19 cellular contexts compared by ENCODE assay signal in genomic region chr6:74551896-74552295, GRCh38.
"Had no signal": no experiment of that assay in that cellular context is flagged by ENCODE, and none has a peak within 500 bp of the region (broad histone marks: within the 10 kb centered on the region; RNA-seq: fewer than 3 reads in every experiment).

No MANE protein-coding gene starts in this region.

- H3K27ac ChIP-seq: ascending aorta, coronary artery, lower lobe of right lung, neutrophil, right lobe of liver, spleen, tibial nerve, vagina had no signal

- H3K27me3 Mint-ChIP-seq: activated naive CD8-positive, alpha-beta T cell; naive thymus-derived CD4-positive, alpha-beta T cell; progenitor cell of endocrine pancreas; stimulated activated memory B cell treated with anti-CD40 and anti-IgM and Interleukin-4, amounts not matched to agents 10 μg/mL and 1 μg/mL and 100 μg/mL, for 72 hours had no signal

- H3K9me3 ChIP-seq: ascending aorta, lower lobe of right lung, neutrophil, right lobe of liver, tibial nerve, vagina had no signal

- H3K36me3 Mint-ChIP-seq: activated naive CD8-positive, alpha-beta T cell; naive thymus-derived CD4-positive, alpha-beta T cell; stimulated activated memory B cell treated with anti-CD40 and anti-IgM and Interleukin-4, amounts not matched to agents 10 μg/mL and 1 μg/mL and 100 μg/mL, for 72 hours had no signal

- H3K4me3 ChIP-seq: ascending aorta, coronary artery, lower lobe of right lung, right lobe of liver, spleen, tibial nerve, vagina had no signal

- H3K27ac Mint-ChIP-seq: activated naive CD8-positive, alpha-beta T cell; naive thymus-derived CD4-positive, alpha-beta T cell; progenitor cell of endocrine pancreas; stimulated activated memory B cell treated with anti-CD40 and anti-IgM and Interleukin-4, amounts not matched to agents 10 μg/mL and 1 μg/mL and 100 μg/mL, for 72 hours had no signal

- H3K27me3 ChIP-seq: ascending aorta, neutrophil, right lobe of liver, spleen, tibial nerve, vagina had no signal

- DNase-seq: activated CD4-positive, alpha-beta T cell treated with anti-CD3 and anti-CD28 coated beads for 1 hour; activated CD4-positive, alpha-beta T cell treated with anti-CD3 and anti-CD28 coated beads, Interleukin-2, amount 50 U/mL, for 48 hours; activated gamma-delta T cell; activated T-cell treated with anti-CD3 and anti-CD28 coated beads, Interleukin-2, amount 50 U/mL, for 4 hours; effector CD8-positive, alpha-beta T cell; lower lobe of right lung; naive thymus-derived CD4-positive, alpha-beta T cell; right lobe of liver; spleen; stimulated activated CD4-positive, alpha-beta T cell treated with anti-CD3 and anti-CD28 coated beads, Interleukin-1b, Interleukin-23, amount 100 ng/mL, for 48 hours; T-helper 9 cell had no signal

- H3K4me3 Mint-ChIP-seq: activated naive CD8-positive, alpha-beta T cell; activated T-cell treated with anti-CD3 and anti-CD28 coated beads, Interleukin-2, amount 50 U/mL, for 4 hours; naive thymus-derived CD4-positive, alpha-beta T cell; stimulated activated memory B cell treated with anti-CD40 and anti-IgM and Interleukin-4, amounts not matched to agents 10 μg/mL and 1 μg/mL and 100 μg/mL, for 72 hours had no signal

- ATAC-seq: activated T-cell treated with anti-CD3 and anti-CD28 coated beads, Interleukin-2, amount 50 U/mL, for 4 hours; lower lobe of right lung; naive thymus-derived CD4-positive, alpha-beta T cell; right lobe of liver; stimulated activated memory B cell treated with anti-CD40 and anti-IgM and Interleukin-4, amounts not matched to agents 10 μg/mL and 1 μg/mL and 100 μg/mL, for 72 hours had no signal

- H3K4me1 Mint-ChIP-seq: naive thymus-derived CD4-positive, alpha-beta T cell; stimulated activated memory B cell treated with anti-CD40 and anti-IgM and Interleukin-4, amounts not matched to agents 10 μg/mL and 1 μg/mL and 100 μg/mL, for 72 hours had no signal
